Comparison of ENCODE assay signal across 1 cellular context in the genomic region with DNA sequence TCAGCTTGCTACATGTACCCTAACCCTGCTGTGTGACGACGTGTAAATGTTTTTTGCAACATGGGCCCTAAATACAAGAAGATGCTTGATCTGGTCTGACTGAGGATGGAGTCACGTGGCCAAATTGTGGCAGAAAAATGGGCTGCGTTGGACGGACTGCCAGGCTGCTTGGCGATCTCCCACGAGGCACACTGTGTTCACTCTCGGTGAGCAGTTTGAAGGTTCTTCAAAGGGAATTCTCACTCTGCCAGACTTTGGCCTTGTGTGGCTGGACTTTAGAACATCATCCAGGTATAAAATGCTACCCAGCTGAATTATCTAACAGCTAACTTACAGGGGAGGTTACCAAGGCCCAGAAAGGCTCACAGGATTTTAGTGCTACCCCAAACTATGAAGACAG.
TF ChIP-seq lines count a peak whose summit lies in the region.

No MANE protein-coding gene starts in this region.

TF ChIP-seq in IMR-90, 13 proteins besides CTCF, POLR2A, EP300 and RAD21:
- TF ChIP-seq BHLHE40 (IDR thresholded peaks at IDR 0.05; ENCODE audit: low read depth, low read length) = no peak
- no peak for TF ChIP-seq MAZ (IDR thresholded peaks at IDR 0.05; ENCODE audit: borderline replicate concordance, low read depth, low read length)
- TF ChIP-seq, protein P1, sequence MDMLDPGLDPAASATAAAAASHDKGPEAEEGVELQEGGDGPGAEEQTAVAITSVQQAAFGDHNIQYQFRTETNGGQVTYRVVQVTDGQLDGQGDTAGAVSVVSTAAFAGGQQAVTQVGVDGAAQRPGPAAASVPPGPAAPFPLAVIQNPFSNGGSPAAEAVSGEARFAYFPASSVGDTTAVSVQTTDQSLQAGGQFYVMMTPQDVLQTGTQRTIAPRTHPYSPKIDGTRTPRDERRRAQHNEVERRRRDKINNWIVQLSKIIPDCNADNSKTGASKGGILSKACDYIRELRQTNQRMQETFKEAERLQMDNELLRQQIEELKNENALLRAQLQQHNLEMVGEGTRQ (IDR thresholded peaks at IDR 0.05; ENCODE audit: low read depth, low read length) = no peak
- TF ChIP-seq CHD1 (IDR thresholded peaks at IDR 0.05; ENCODE audit: low read depth, low read length) = no peak
- TF ChIP-seq MXI1 (IDR thresholded peaks at IDR 0.05; ENCODE audit: borderline replicate concordance, low read depth, low read length) = no peak
- no peak for TF ChIP-seq ELK1 (IDR thresholded peaks at IDR 0.05; ENCODE audit: borderline replicate concordance, low read depth, low read length)
- no peak for TF ChIP-seq MAFK (IDR thresholded peaks at IDR 0.05; ENCODE audit: low read depth, low read length)
- no peak for TF ChIP-seq CEBPB (IDR thresholded peaks at IDR 0.05; ENCODE audit: low read depth, low read length)
- no peak for TF ChIP-seq SMC3 (IDR thresholded peaks at IDR 0.05; ENCODE audit: low read depth, low read length)
- TF ChIP-seq FOS (IDR thresholded peaks at IDR 0.05; ENCODE audit: low read depth, low read length) = no peak
- TF ChIP-seq RFX5 (IDR thresholded peaks at IDR 0.05; ENCODE audit: low read depth, low read length) = no peak
- TF ChIP-seq RCOR1 (IDR thresholded peaks at IDR 0.05; ENCODE audit: insufficient replicate concordance, low read length) = no peak
- TF ChIP-seq NFE2L2 (IDR thresholded peaks at IDR 0.05; ENCODE audit: low read depth, low read length) = no peak
